ENCODE assay signal across 8 cellular contexts in the genomic region with DNA sequence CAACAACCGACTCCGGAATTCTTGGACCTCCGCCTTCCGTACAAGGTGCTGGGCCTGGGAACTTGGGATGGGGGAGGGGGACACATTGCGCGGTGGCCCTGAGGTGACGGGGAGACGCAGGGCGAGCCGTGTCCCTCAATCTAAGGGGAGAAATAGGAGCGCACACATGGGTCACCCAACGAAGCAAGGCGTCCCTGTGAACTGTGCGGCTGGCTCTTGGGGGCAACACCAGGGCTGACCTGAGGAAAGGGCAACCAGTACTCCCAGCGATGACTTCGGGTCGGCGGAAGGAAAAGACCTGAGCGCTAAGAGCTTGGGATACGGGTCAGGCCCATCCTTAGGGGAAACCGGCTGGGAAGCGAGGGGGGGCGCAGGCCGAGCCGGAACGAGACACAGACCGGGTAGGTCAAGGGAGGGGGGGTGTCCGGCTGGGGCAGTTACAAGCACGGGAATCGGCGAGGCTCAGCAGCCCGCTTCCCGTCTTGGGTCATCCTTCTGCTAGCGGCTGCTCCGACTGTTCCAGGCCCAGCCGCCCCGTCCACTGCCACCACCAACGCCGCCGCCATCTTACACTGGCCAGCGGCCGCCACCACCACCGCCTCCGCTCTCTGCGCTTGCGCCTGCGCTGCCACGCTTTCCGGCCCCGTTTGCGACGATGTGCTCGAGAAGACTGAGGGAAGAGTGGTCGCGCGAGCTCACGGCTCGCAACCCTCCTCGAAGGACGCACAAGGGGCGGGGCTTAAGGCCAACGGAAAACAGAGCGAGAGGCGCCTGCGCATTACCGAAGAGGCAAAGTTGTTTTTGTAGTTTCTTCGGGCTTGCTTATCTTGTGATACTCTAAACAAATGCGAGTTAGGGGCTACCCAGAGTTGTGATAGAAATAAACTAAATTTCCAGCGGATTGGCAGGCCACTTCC. TPM values are rescaled to one million over a fixed set of nuclear protein-coding genes. Genes with fewer than 3 reads are reported as not detected.
A peak's percentile ranks its signal among the peaks of the same experiment; 100 is the strongest.
DNase-seq lines count a peak whose midpoint lies in the region; ATAC-seq and TF ChIP-seq lines count a peak whose summit lies in the region.

Gene DCAF8 (minus strand): TSS at position 672 of the 917 bp plus-strand sequence. CDS start 18,541 bp downstream, outside the sequence.

- H3K27ac ChIP-seq in DOHH2 (ENCODE audit: low read depth, low read length) (peak within 1 kb of the TSS; percentile 64), GM23338 (ENCODE audit: low read depth) (peak within 1 kb of the TSS; percentile 96)
- peak within 1 kb of the TSS; percentile 93 for H3K27ac ChIP-seq in naive thymus-derived CD4-positive, alpha-beta T cell (ENCODE audit: low read depth, low read length)

- H3K27me3 ChIP-seq in DOHH2 (ENCODE audit: control insufficient read depth, low read length) (no peaks in the 10 kb centered on the region), GM23338 (ENCODE audit: insufficient read depth) (no peaks in the 10 kb centered on the region)
- H3K27me3 ChIP-seq in naive thymus-derived CD4-positive, alpha-beta T cell (ENCODE audit: control insufficient read depth in 2 of 2, insufficient read depth in 2 of 2, low read length in 2 of 2): no peaks in the 10 kb centered on the region

- H3K79me2 ChIP-seq in DOHH2 (ENCODE audit: control insufficient read depth, low read length): peaks cover 52% of the 10 kb centered on the region
- H3K79me2 ChIP-seq in GM23338 (replicated peaks; ENCODE audit: insufficient read depth): peaks cover 44% of the 10 kb centered on the region

- H3K36me3 ChIP-seq in DOHH2 (ENCODE audit: control insufficient read depth, low read length) (peaks cover 35% of the 10 kb centered on the region), GM23338 (ENCODE audit: insufficient read depth) (no peaks in the 10 kb centered on the region)
- peaks cover 0 to 6% (median 0%) of the 10 kb centered on the region in 3 experiments for H3K36me3 ChIP-seq in naive thymus-derived CD4-positive, alpha-beta T cell (ENCODE audit: control insufficient read depth in 2 of 3, insufficient read depth in 3 of 3, low read length in 3 of 3)

- H3K9me3 Mint-ChIP-seq in GM23338: no peaks in the 10 kb centered on the region
- peaks cover 0 to 5% (median 0%) of the 10 kb centered on the region in 11 donors for H3K9me3 Mint-ChIP-seq in naive thymus-derived CD4-positive, alpha-beta T cell
- no peaks in the 10 kb centered on the region for H3K9me3 Mint-ChIP-seq in stimulated activated naive B cell treated with anti-CD40 and anti-IgM and Interleukin-4, amounts not matched to agents 10 μg/mL and 1 μg/mL and 100 μg/mL, for 72 hours

- H3K4me2 ChIP-seq in DOHH2 (ENCODE audit: low read length) (peak within 1 kb of the TSS; percentile 87), GM23338 (peak within 1 kb of the TSS; percentile 73)

- H3K4me1 ChIP-seq in DOHH2 (ENCODE audit: control insufficient read depth, low read length): peaks cover 22% of the 10 kb centered on the region
- peaks cover 20% of the 10 kb centered on the region for H3K4me1 ChIP-seq in GM23338 (ENCODE audit: insufficient read depth)
- H3K4me1 ChIP-seq in naive thymus-derived CD4-positive, alpha-beta T cell (ENCODE audit: control insufficient read depth in 2 of 2, insufficient read depth in 2 of 2, low read length in 2 of 2): peaks cover 22 to 29% of the 10 kb centered on the region in 2 donors

- peaks cover 9% of the 10 kb centered on the region for H3K27me3 Mint-ChIP-seq in GM23338 (ENCODE audit: insufficient read depth, low read depth, poor library complexity)
- H3K27me3 Mint-ChIP-seq in naive thymus-derived CD4-positive, alpha-beta T cell: peaks cover 0 to 3% (median 0%) of the 10 kb centered on the region in 5 donors
- H3K27me3 Mint-ChIP-seq in stimulated activated naive B cell treated with anti-CD40 and anti-IgM and Interleukin-4, amounts not matched to agents 10 μg/mL and 1 μg/mL and 100 μg/mL, for 72 hours: peaks cover 0 to under 1% of the 10 kb centered on the region in 2 donors

- H3K36me3 Mint-ChIP-seq in GM23338 (ENCODE audit: low read depth): peaks cover 6% of the 10 kb centered on the region; the same call in 2 of the 3 replicates
- peaks cover 0 to 14% (median 4%) of the 10 kb centered on the region in 5 donors for H3K36me3 Mint-ChIP-seq in naive thymus-derived CD4-positive, alpha-beta T cell
- peaks cover 20 to 31% of the 10 kb centered on the region in 2 donors for H3K36me3 Mint-ChIP-seq in stimulated activated naive B cell treated with anti-CD40 and anti-IgM and Interleukin-4, amounts not matched to agents 10 μg/mL and 1 μg/mL and 100 μg/mL, for 72 hours

- ATAC-seq in GM23338: peak; percentile 92
- ATAC-seq in naive thymus-derived CD4-positive, alpha-beta T cell: peak; percentile 96
- peak; percentile 83 to 91 for ATAC-seq in stimulated activated naive B cell treated with anti-CD40 and anti-IgM and Interleukin-4, amounts not matched to agents 10 μg/mL and 1 μg/mL and 100 μg/mL, for 72 hours (replicated peaks)

- H3K4me1 Mint-ChIP-seq in GM23338: peaks cover 22% of the 10 kb centered on the region
- peaks cover 23 to 59% (median 45%) of the 10 kb centered on the region in 7 donors for H3K4me1 Mint-ChIP-seq in naive thymus-derived CD4-positive, alpha-beta T cell
- peaks cover 19 to 35% of the 10 kb centered on the region in 2 donors for H3K4me1 Mint-ChIP-seq in stimulated activated naive B cell treated with anti-CD40 and anti-IgM and Interleukin-4, amounts not matched to agents 10 μg/mL and 1 μg/mL and 100 μg/mL, for 72 hours

- H3K4me3 Mint-ChIP-seq in GM23338: peak within 1 kb of the TSS; percentile 99
- peak within 1 kb of the TSS; percentile 82 to 100 (median 97) for H3K4me3 Mint-ChIP-seq in naive thymus-derived CD4-positive, alpha-beta T cell
- peak within 1 kb of the TSS; percentile 95 to 96 for H3K4me3 Mint-ChIP-seq in stimulated activated naive B cell treated with anti-CD40 and anti-IgM and Interleukin-4, amounts not matched to agents 10 μg/mL and 1 μg/mL and 100 μg/mL, for 72 hours

- CTCF ChIA-PET in naive thymus-derived CD4-positive, alpha-beta T cell (lab: Charles Lee): interaction anchor here (0.6 to 2.5 kb wide), 3 partner anchors 10 to 71 kb away, joined by 3 to 17 read pairs (median 4); no protein-coding TSS in a partner anchor

- POLR2A ChIA-PET in naive thymus-derived CD4-positive, alpha-beta T cell (lab: Charles Lee): interaction anchor here (0.8 to 7.6 kb wide), 19 partner anchors 8 to 717 kb away, joined by 3 to 99 read pairs (median 5); partner anchors contain the start of genes IGSF8, LY9, NCSTN and PEA15

- peak within 1 kb of the TSS; percentile 93 for H3K4me3 ChIP-seq in DOHH2 (ENCODE audit: low read length)
- peak within 1 kb of the TSS; percentile 56 for H3K4me3 ChIP-seq in GM23338
- H3K4me3 ChIP-seq in naive thymus-derived CD4-positive, alpha-beta T cell (ENCODE audit: low read length): peak within 1 kb of the TSS; percentile 66

- no peak for TF ChIP-seq CTCF in DOHH2 (IDR thresholded peaks at IDR 0.05; ENCODE audit: low read depth, low read length, poor library complexity, severe bottlenecking)
- TF ChIP-seq CTCF in GM23338 (conservative IDR thresholded peaks at IDR 0.05; ENCODE audit: low read depth in 2 of 2): no peak

- DNase-seq in GM23338 (ENCODE audit: low spot score) (peak; percentile 100), LHCN-M2 (ENCODE audit: low read depth) (peak; percentile 96), RPMI8226 (peak; percentile 100), fibroblast of gingiva (ENCODE audit: low read depth) (peak; percentile 97)
- DNase-seq in activated T-helper 1 cell treated with anti-CD3 and anti-CD28 coated beads, Interleukin-2, amount 50 U/mL, for 16 hours (ENCODE audit: low read depth in 1 of 2, low spot score in 1 of 2): peak; percentile 94 to 96
- peak; percentile 92 to 97 (median 96) for DNase-seq in naive thymus-derived CD4-positive, alpha-beta T cell
- DNase-seq in stimulated activated naive B cell treated with anti-CD40 and anti-IgM and Interleukin-4, amounts not matched to agents 10 μg/mL and 1 μg/mL and 100 μg/mL, for 72 hours: peak; percentile 98

- H3K9me3 ChIP-seq in DOHH2 (ENCODE audit: control insufficient read depth, insufficient read depth, low read length): no peaks in the 10 kb centered on the region
- no peaks in the 10 kb centered on the region for H3K9me3 ChIP-seq in naive thymus-derived CD4-positive, alpha-beta T cell (ENCODE audit: control insufficient read depth in 2 of 3, low read length in 3 of 3)

- peak within 1 kb of the TSS; percentile 11; the same call in 1 of the 2 replicates for H2AFZ ChIP-seq in GM23338

- H3F3A ChIP-seq in DOHH2 (ENCODE audit: control insufficient read depth, insufficient read depth) (no peaks in the 10 kb centered on the region), GM23338 (replicated peaks; ENCODE audit: low read depth) (no peaks in the 10 kb centered on the region)

- intact Hi-C loops in naive thymus-derived CD4-positive, alpha-beta T cell (cut with micrococcal nuclease): loop anchor here (1.0 to 10.0 kb wide), 16 partner anchors 23 to 1250 kb away; partner anchors contain the start of genes COPA (in 2 of the 2), DUSP23 (in 2 of the 2), IGSF8 (in 2 of the 2) and NCSTN (in 2 of the 2)

- H3K9me2 ChIP-seq in DOHH2 (replicated peaks; ENCODE audit: control insufficient read depth, low read length): no peaks in the 10 kb centered on the region
- no peaks in the 10 kb centered on the region for H3K9me2 ChIP-seq in GM23338 (ENCODE audit: insufficient read depth)

- peak within 1 kb of the TSS; percentile 99 for H3K27ac Mint-ChIP-seq in GM23338
- H3K27ac Mint-ChIP-seq in naive thymus-derived CD4-positive, alpha-beta T cell: peak within 1 kb of the TSS; percentile 94 to 100 (median 96)
- peak within 1 kb of the TSS; percentile 99 for H3K27ac Mint-ChIP-seq in stimulated activated naive B cell treated with anti-CD40 and anti-IgM and Interleukin-4, amounts not matched to agents 10 μg/mL and 1 μg/mL and 100 μg/mL, for 72 hours

- no peaks in the 10 kb centered on the region for H4K20me1 ChIP-seq in DOHH2 (ENCODE audit: control insufficient read depth, insufficient read depth, low read depth, low read length)
- H4K20me1 ChIP-seq in GM23338 (replicated peaks; ENCODE audit: insufficient read depth): no peaks in the 10 kb centered on the region

TF ChIP-seq in GM23338, 12 proteins besides CTCF, POLR2A, EP300 and RAD21 (continues in another document):
- TF ChIP-seq CREB1 (CRISPR knock-in tag; IDR thresholded peaks at IDR 0.05; ENCODE audit: low read depth): 0 out of 2 replicates have a peak, but pooled peaks have one; percentile 13

RNA-seq across cellular contexts. Expression of gene DCAF8, which starts in this region (rescaled TPM):
- total RNA-seq in GM23338 (2014; rRNA removed; shearing (Covaris generic)): 84.4 and 104 TPM in 2 replicates
- polyA plus RNA-seq in GM23338 (2016; fragmentation: Nextera tagmentation; extraction: Ambion mirVana): 44.1 and 55.0 TPM in 2 replicates
- 73.1 and 76.4 TPM in 2 replicates for total RNA-seq in LHCN-M2 (2014; rRNA removed)
- polyA plus RNA-seq in LHCN-M2 (2012): 44.3 TPM
- 100 to 1,000 TPM; 115 to 226 (median 176) TPM for total RNA-seq in naive thymus-derived CD4-positive, alpha-beta T cell
- polyA plus RNA-seq in naive thymus-derived CD4-positive, alpha-beta T cell: 10 to 100 TPM; 45.6 to 49.8 TPM

Comparison
In these comparisons a context has a peak if more than half of its experiments do, and no peak if none do; other contexts are left out.
1. Peak in every context shown above with its lines: DNase-seq, ATAC-seq, H3K4me3 ChIP-seq and H3K27ac ChIP-seq.